Comparison of ENCODE assay signal across 9 cellular contexts in the genomic region with DNA sequence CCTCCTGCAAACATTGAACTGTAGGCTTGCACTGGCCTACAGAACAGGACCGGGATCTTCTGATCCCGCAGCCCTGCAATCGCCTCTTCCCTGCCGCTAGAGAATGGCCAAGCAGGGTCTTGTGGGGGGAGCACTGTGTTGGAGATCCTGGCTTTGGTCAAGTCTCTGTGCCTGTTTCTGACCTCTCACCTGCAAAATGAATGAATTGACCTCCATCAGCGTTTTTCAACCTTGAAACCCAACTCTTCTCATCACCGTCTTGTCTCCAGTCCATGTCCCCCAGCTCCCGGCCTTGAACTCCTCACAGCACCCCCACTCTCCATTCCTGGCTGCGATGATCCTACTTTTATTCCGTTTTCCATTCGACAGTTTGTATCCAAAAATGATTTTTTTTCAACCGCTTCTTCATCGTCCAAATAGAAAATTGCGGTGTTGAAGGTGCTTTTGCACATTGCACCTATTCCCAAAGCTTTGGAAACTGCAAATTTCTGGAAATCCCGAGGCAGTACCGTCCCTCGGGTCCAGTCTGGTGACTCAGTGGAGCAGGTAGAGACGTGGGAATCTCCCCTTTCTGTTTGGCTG. TPM values are rescaled to one million over a fixed set of nuclear protein-coding genes. Genes with fewer than 3 reads are reported as not detected.
DNase-seq lines count a peak whose midpoint lies in the region; ATAC-seq and TF ChIP-seq lines count a peak whose summit lies in the region.
"Had no signal": no experiment of that assay in that cellular context is flagged by ENCODE, and none has a peak within 500 bp of the region (broad histone marks: within the 10 kb centered on the region; RNA-seq: fewer than 3 reads in every experiment).

No MANE protein-coding gene starts in this region.

- H3K4me1 Mint-ChIP-seq in mesothelial cell of epicardium: peaks cover 35% of the 10 kb centered on the region

- H3K4me1 ChIP-seq in right atrium auricular region: peaks cover 0 to 62% of the 10 kb centered on the region in 2 donors

- in situ Hi-C loops in astrocyte of the cerebellum (cut with HindIII; ENCODE audit: low sequenced_read_pairs): no loop called here

- H3K4me3 ChIP-seq in right atrium auricular region: no peak overlapping the region
- peak overlapping the region; percentile 84 for H3K4me3 ChIP-seq in astrocyte of the cerebellum (ENCODE audit: low read depth, low read length)

- no peaks in the 10 kb centered on the region for H3K36me3 Mint-ChIP-seq in mesothelial cell of epicardium

- H3K36me3 ChIP-seq in right atrium auricular region: no peaks in the 10 kb centered on the region

- no peak for DNase-seq in right atrium auricular region (ENCODE audit: low spot score)
- no peak for DNase-seq in Right ventricle myocardium inferior (ENCODE audit: missing footprints)
- DNase-seq in astrocyte of the cerebellum (ENCODE audit: low read depth): no peak
- DNase-seq in mesothelial cell of epicardium (ENCODE audit: low spot score in 2 of 2, unreplicated experiment in 2 of 2): no peak
- no peak for DNase-seq in AG20443 (ENCODE audit: low spot score)
- no peak for DNase-seq in NCI-H1694 treated with DMSO at 0.1 percent for 48 hours (lab: John Stamatoyannopoulos, UW)
- DNase-seq in NCI-H2171 (lab: John Stamatoyannopoulos, UW): no peak
- DNase-seq in activated CD8-positive, alpha-beta memory T cell treated with anti-CD3 and anti-CD28 coated beads, Interleukin-2, amount 50 U/mL, for 4 hours: no peak
- DNase-seq: DMS 273 treated with DMSO at 0.1 percent for 48 hours had no signal

- no peaks in the 10 kb centered on the region for H3K27me3 Mint-ChIP-seq in mesothelial cell of epicardium (ENCODE audit: low read depth)

- intact Hi-C loops in Right ventricle myocardium inferior (cut with DNase I): loop anchor here (1.0 to 5.0 kb wide), 2 partner anchors 150 to 165 kb away; a partner anchor contains a TSS

- TF ChIP-seq CTCF in right atrium auricular region (IDR thresholded peaks at IDR 0.05): no peak
- TF ChIP-seq CTCF in astrocyte of the cerebellum (IDR thresholded peaks at IDR 0.05; ENCODE audit: low read depth, low read length, missing control alignments): no peak
- no peak for TF ChIP-seq CTCF in mesothelial cell of epicardium (IDR thresholded peaks at IDR 0.05; ENCODE audit: unreplicated experiment)

- peak overlapping the region; percentile 85 to 90 for H3K27ac ChIP-seq in right atrium auricular region

- no peak for ATAC-seq in Right ventricle myocardium inferior

- H3K4me3 Mint-ChIP-seq in mesothelial cell of epicardium: peak overlapping the region; percentile 50

- H3K9me3 ChIP-seq in right atrium auricular region: no peaks in the 10 kb centered on the region

- no peaks in the 10 kb centered on the region for H3K9me3 Mint-ChIP-seq in mesothelial cell of epicardium

- no peak overlapping the region for H3K27ac Mint-ChIP-seq in mesothelial cell of epicardium

- no peaks in the 10 kb centered on the region for H3K27me3 ChIP-seq in right atrium auricular region

RNA-seq across cellular contexts. Expression of a gene that starts 2.0 kb away (rescaled TPM):
- 10 to 100 TPM; 25.4 to 40.8 TPM for total RNA-seq in right atrium auricular region
- total RNA-seq in Right ventricle myocardium inferior: 33.2 TPM
- total RNA-seq in mesothelial cell of epicardium: 86.0 to 90.8 TPM (median 87.7 TPM) in 3 replicates

RNA-seq across cellular contexts. Expression of a gene that starts 2.3 kb away (rescaled TPM):
- total RNA-seq in right atrium auricular region: 1 to 10 TPM; 2.5 to 5.0 TPM
- total RNA-seq in Right ventricle myocardium inferior: 5.4 TPM
- total RNA-seq in mesothelial cell of epicardium: 11.9 to 14.7 TPM (median 13.3 TPM) in 3 replicates

RNA-seq across cellular contexts. Expression of a gene that starts 50.9 kb away (rescaled TPM):
- total RNA-seq in right atrium auricular region (10 to 100 TPM in 1 of 2 donors, 1 to 10 TPM in 1; 5.5 to 21.4 TPM), Right ventricle myocardium inferior (16.0 TPM), mesothelial cell of epicardium (38.8 to 43.0 TPM (median 40.9 TPM) in 3 replicates)
